20 cellular contexts compared by ENCODE assay signal in genomic region chrX:72347366-72347765, GRCh38. TPM values are rescaled to one million over a fixed set of nuclear protein-coding genes. Genes with fewer than 3 reads are reported as not detected.
A peak's percentile ranks its signal among the peaks of the same experiment; 100 is the strongest.
DNase-seq lines count a peak whose midpoint lies in the region; ATAC-seq and TF ChIP-seq lines count a peak whose summit lies in the region.
"Had no signal": no experiment of that assay in that cellular context is flagged by ENCODE, and none has a peak within 500 bp of the region (broad histone marks: within the 10 kb centered on the region; RNA-seq: fewer than 3 reads in every experiment).

No MANE protein-coding gene starts in this region.

- H3K9me3 ChIP-seq in left ventricle myocardium inferior (replicated peaks) = no peaks in the 10 kb centered on the region
- no peaks in the 10 kb centered on the region for H3K9me3 ChIP-seq in testis
- H3K9me3 ChIP-seq: BLaER1 treated with 17β-estradiol and CSF1 and Interleukin-3, amounts not matched to agents 10 nM and 100 nM; HAP-1 had no signal

- peak; percentile 12 for DNase-seq in NCI-H526 treated with DMSO at 0.1 percent for 48 hours (lab: John Stamatoyannopoulos, UW)
- DNase-seq in fibroblast of gingiva (ENCODE audit: low read depth) = peak; percentile 10
- DNase-seq in left ventricle myocardium inferior = peak; percentile 15
- DNase-seq in testis = peak; percentile 74
- DNase-seq in activated CD4-positive, alpha-beta T cell treated with anti-CD3 and anti-CD28 coated beads for 48 hours = no peak
- DNase-seq in NCI-H2227 treated with DMSO at 0.1 percent for 48 hours (lab: John Stamatoyannopoulos, UW) = no peak
- DNase-seq: Calu3; CD4-positive, alpha-beta memory T cell; DMS153; KG1; NCI-H1092 treated with DMSO at 0.1 percent for 48 hours; NCI-H146; NCI-H2029 treated with DMSO at 0.1 percent for 48 hours; NCI-H345; NCI-H524; OCI-M1 had no signal

- H3K27ac ChIP-seq in left ventricle myocardium inferior (replicated peaks) (no peak overlapping the region), testis (no peak overlapping the region)
- H3K27ac ChIP-seq: BLaER1 treated with 17β-estradiol and CSF1 and Interleukin-3, amounts not matched to agents 10 nM and 100 nM had no signal

- no peak for TF ChIP-seq POLR2A in testis (IDR thresholded peaks at IDR 0.05)

- intact Hi-C loops in left ventricle myocardium inferior (cut with micrococcal nuclease) (no loop called here), testis (cut with DNase I; ENCODE audit: low total_unique reads) (no loop called here)

- 26% methylated on average over 2 of the region's 2 CpGs; no CpG with 5 or more reads in 1 of the 2 donors for WGBS in testis, 2 donors

- H3K27me3 ChIP-seq in left ventricle myocardium inferior (ENCODE audit: low read depth) = no peaks in the 10 kb centered on the region
- H3K27me3 ChIP-seq in testis = no peaks in the 10 kb centered on the region

- H3K4me1 ChIP-seq in left ventricle myocardium inferior (no peaks in the 10 kb centered on the region), testis (peaks cover 5% of the 10 kb centered on the region)
- H3K4me1 ChIP-seq: BLaER1 treated with 17β-estradiol and CSF1 and Interleukin-3, amounts not matched to agents 10 nM and 100 nM; HAP-1 had no signal

- TF ChIP-seq CTCF in left ventricle myocardium inferior (IDR thresholded peaks at IDR 0.05; ENCODE audit: borderline replicate concordance) (no peak), testis (IDR thresholded peaks at IDR 0.05) (no peak)

- H3K4me3 ChIP-seq in left ventricle myocardium inferior (no peak overlapping the region), testis (no peak overlapping the region)
- H3K4me3 ChIP-seq: BLaER1 treated with 17β-estradiol and CSF1 and Interleukin-3, amounts not matched to agents 10 nM and 100 nM; GM23338; HAP-1 had no signal

- peaks cover 2% of the 10 kb centered on the region for H3K36me3 ChIP-seq in left ventricle myocardium inferior
- H3K36me3 ChIP-seq in testis (ENCODE audit: low read depth, missing control alignments) = no peaks in the 10 kb centered on the region
- H3K36me3 ChIP-seq: HAP-1 had no signal

- no peak for ATAC-seq in HG02588 (IDR thresholded peaks at IDR 0.05; ENCODE audit: unreplicated experiment)

RNA-seq across cellular contexts. Expression of gene CITED1, which starts 41.7 kb away (rescaled TPM):
- total RNA-seq in left ventricle myocardium inferior (not detected), testis (100 to 1,000 TPM; 439 to 593 TPM)
- polyA plus RNA-seq in testis (ENCODE audit: insufficient read depth, low read depth, low replicate concordance) = 323 TPM
- total RNA-seq: Calu3; CD4-positive, alpha-beta memory T cell had no signal

Comparison
In these comparisons a context has a peak if more than half of its experiments do, and no peak if none do; other contexts are left out.
1. DNase-seq: peak in NCI-H526 treated with DMSO at 0.1 percent for 48 hours (single experiment), fibroblast of gingiva (single experiment), left ventricle myocardium inferior (single experiment) and testis (single experiment); none in activated CD4-positive, alpha-beta T cell treated with anti-CD3 and anti-CD28 coated beads for 48 hours (single experiment) and NCI-H2227 treated with DMSO at 0.1 percent for 48 hours (single experiment).
2. RNA of gene CITED1, which starts 41.7 kb away (total RNA-seq): 439 to 593 TPM in testis; not detected in left ventricle myocardium inferior (single experiment); every median in the first group is over 100 times any median in the second.